1 cellular context compared by ENCODE assay signal in the genomic region with DNA sequence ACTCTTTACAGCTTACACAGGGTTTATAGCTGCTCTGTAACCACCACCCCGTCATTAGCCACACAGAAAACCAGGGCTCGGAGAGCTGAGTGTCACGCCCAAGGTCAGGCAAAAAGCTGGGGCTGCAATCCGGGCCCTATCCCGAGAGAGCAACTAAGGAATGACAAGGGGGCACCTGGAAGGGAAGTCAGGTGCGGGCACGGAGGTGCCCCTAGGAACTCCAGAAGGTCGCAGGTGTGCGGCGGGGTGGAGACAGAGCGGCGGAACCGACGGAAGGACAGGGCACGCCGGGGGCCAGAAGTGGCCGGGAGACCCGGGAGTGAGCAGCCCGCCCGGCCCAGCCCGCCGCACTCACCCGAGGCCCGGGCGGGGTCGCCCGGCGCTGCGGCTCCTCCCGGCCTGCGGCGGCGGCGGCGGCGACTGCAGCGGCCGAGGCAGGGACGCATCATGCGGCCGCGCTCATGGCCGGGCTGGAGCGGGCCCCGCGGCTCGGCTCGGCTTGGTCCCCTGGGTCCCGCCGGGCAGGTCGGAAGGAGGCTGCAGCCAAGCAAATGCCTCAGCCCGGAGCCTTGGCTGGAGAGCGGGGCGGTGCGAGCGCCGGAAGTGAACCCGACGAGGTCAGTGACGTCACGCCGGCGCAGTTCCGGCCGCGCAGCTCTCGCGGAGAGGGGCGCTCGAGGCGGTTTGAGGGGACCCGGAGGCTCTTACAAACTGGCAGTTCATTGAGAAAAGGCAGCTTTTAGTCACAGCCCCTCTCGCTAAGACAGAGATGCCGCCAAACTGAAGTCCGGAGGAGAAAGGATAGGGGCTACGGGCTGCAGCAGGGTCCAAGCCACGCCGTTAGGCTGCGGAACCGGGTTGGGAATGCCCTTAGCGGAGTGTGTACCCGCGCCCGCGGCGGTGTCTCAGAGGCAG.
TF ChIP-seq lines count a peak whose summit lies in the region.

A gene with protein sequence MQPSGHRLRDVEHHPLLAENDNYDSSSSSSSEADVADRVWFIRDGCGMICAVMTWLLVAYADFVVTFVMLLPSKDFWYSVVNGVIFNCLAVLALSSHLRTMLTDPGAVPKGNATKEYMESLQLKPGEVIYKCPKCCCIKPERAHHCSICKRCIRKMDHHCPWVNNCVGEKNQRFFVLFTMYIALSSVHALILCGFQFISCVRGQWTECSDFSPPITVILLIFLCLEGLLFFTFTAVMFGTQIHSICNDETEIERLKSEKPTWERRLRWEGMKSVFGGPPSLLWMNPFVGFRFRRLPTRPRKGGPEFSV (minus strand): TSS at position 605 of the 915 bp plus-strand sequence. CDS start 20,917 bp downstream, outside the sequence.

TF ChIP-seq in HEK293, 187 proteins besides CTCF, POLR2A, EP300 and RAD21 (continued from another document and continues in another):
- TF ChIP-seq TSHZ1 (tag by site-specific recombination; IDR thresholded peaks at IDR 0.05; ENCODE audit: borderline replicate concordance) = no peak
- TF ChIP-seq WT1 (tag by site-specific recombination; IDR thresholded peaks at IDR 0.05) = no peak
- TF ChIP-seq ZNF18 (tag by site-specific recombination; IDR thresholded peaks at IDR 0.05) = no peak
- no peak for TF ChIP-seq ZNF555 (tag by site-specific recombination; conservative IDR thresholded peaks at IDR 0.05)
- TF ChIP-seq, protein P1, sequence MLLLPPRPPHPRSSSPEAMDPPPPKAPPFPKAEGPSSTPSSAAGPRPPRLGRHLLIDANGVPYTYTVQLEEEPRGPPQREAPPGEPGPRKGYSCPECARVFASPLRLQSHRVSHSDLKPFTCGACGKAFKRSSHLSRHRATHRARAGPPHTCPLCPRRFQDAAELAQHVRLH (tag by site-specific recombination; IDR thresholded peaks at IDR 0.05) = 0 out of 2 replicates have a peak, but pooled peaks have one; percentile 13
- TF ChIP-seq ZNF292 (tag by site-specific recombination; IDR thresholded peaks at IDR 0.05; ENCODE audit: borderline replicate concordance, low read depth) = no peak
- TF ChIP-seq ZNF621 (tag by site-specific recombination; IDR thresholded peaks at IDR 0.05) = no peak
- no peak for TF ChIP-seq ZNF837 (tag by site-specific recombination; IDR thresholded peaks at IDR 0.05)
- no peak for TF ChIP-seq ZNF830 (tag by site-specific recombination; IDR thresholded peaks at IDR 0.05; ENCODE audit: low read depth)
- TF ChIP-seq EGR2 (tag by site-specific recombination; IDR thresholded peaks at IDR 0.05; ENCODE audit: low read depth) = no peak
- TF ChIP-seq, protein P2, sequence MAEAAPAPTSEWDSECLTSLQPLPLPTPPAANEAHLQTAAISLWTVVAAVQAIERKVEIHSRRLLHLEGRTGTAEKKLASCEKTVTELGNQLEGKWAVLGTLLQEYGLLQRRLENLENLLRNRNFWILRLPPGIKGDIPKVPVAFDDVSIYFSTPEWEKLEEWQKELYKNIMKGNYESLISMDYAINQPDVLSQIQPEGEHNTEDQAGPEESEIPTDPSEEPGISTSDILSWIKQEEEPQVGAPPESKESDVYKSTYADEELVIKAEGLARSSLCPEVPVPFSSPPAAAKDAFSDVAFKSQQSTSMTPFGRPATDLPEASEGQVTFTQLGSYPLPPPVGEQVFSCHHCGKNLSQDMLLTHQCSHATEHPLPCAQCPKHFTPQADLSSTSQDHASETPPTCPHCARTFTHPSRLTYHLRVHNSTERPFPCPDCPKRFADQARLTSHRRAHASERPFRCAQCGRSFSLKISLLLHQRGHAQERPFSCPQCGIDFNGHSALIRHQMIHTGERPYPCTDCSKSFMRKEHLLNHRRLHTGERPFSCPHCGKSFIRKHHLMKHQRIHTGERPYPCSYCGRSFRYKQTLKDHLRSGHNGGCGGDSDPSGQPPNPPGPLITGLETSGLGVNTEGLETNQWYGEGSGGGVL (tag by site-specific recombination; IDR thresholded peaks at IDR 0.05) = no peak
- TF ChIP-seq ZNF362 (tag by site-specific recombination; IDR thresholded peaks at IDR 0.05) = no peak
- no peak for TF ChIP-seq KLF10 (tag by site-specific recombination; IDR thresholded peaks at IDR 0.05)
- TF ChIP-seq, protein P3, sequence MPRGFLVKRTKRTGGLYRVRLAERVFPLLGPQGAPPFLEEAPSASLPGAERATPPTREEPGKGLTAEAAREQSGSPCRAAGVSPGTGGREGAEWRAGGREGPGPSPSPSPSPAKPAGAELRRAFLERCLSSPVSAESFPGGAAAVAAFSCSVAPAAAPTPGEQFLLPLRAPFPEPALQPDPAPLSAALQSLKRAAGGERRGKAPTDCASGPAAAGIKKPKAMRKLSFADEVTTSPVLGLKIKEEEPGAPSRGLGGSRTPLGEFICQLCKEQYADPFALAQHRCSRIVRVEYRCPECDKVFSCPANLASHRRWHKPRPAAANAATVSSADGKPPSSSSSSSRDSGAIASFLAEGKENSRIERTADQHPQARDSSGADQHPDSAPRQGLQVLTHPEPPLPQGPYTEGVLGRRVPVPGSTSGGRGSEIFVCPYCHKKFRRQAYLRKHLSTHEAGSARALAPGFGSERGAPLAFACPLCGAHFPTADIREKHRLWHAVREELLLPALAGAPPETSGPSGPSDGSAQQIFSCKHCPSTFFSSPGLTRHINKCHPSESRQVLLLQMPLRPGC (tag by site-specific recombination; IDR thresholded peaks at IDR 0.05) = no peak
- TF ChIP-seq ZBTB48 (tag by site-specific recombination; IDR thresholded peaks at IDR 0.05) = no peak
- no peak for TF ChIP-seq ZNF76 (tag by site-specific recombination; IDR thresholded peaks at IDR 0.05; ENCODE audit: borderline replicate concordance, low read depth)
- TF ChIP-seq GLI2 (tag by site-specific recombination; IDR thresholded peaks at IDR 0.05; ENCODE audit: borderline replicate concordance, low read depth) = no peak
- peak; percentile 32; the same call in 1 of the 2 replicates for TF ChIP-seq ZEB2 (tag by site-specific recombination; IDR thresholded peaks at IDR 0.05)
- TF ChIP-seq OVOL3 (tag by site-specific recombination; IDR thresholded peaks at IDR 0.05) = no peak
- no peak for TF ChIP-seq SCRT2 (tag by site-specific recombination; IDR thresholded peaks at IDR 0.05)
- TF ChIP-seq ZNF223 (tag by site-specific recombination; IDR thresholded peaks at IDR 0.05) = no peak
- no peak for TF ChIP-seq ZNF140 (tag by site-specific recombination; IDR thresholded peaks at IDR 0.05)
- no peak for TF ChIP-seq ZNF350 (tag by site-specific recombination; IDR thresholded peaks at IDR 0.05)
- TF ChIP-seq, protein P4, sequence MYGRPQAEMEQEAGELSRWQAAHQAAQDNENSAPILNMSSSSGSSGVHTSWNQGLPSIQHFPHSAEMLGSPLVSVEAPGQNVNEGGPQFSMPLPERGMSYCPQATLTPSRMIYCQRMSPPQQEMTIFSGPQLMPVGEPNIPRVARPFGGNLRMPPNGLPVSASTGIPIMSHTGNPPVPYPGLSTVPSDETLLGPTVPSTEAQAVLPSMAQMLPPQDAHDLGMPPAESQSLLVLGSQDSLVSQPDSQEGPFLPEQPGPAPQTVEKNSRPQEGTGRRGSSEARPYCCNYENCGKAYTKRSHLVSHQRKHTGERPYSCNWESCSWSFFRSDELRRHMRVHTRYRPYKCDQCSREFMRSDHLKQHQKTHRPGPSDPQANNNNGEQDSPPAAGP (tag by site-specific recombination; IDR thresholded peaks at IDR 0.05) = no peak
- TF ChIP-seq SP7 (tag by site-specific recombination; IDR thresholded peaks at IDR 0.05) = peak; percentile 31
- TF ChIP-seq ZNF623 (tag by site-specific recombination; IDR thresholded peaks at IDR 0.05) = no peak
- TF ChIP-seq ZNF560 (tag by site-specific recombination; IDR thresholded peaks at IDR 0.05; ENCODE audit: borderline replicate concordance) = no peak
- no peak for TF ChIP-seq ZNF202 (tag by site-specific recombination; IDR thresholded peaks at IDR 0.05; ENCODE audit: borderline replicate concordance)
- peak; percentile 83 for TF ChIP-seq ZXDB (tag by site-specific recombination; IDR thresholded peaks at IDR 0.05)
- TF ChIP-seq MZF1 (tag by site-specific recombination; IDR thresholded peaks at IDR 0.05; ENCODE audit: borderline replicate concordance) = no peak
- peak; percentile 96 for TF ChIP-seq ZBTB20 (tag by site-specific recombination; IDR thresholded peaks at IDR 0.05)
- no peak for TF ChIP-seq YY1 (tag by site-specific recombination; IDR thresholded peaks at IDR 0.05)
- no peak for TF ChIP-seq ZNF404 (tag by site-specific recombination; IDR thresholded peaks at IDR 0.05)
- TF ChIP-seq GFI1B (tag by site-specific recombination; IDR thresholded peaks at IDR 0.05) = no peak
- TF ChIP-seq HIC1 (tag by site-specific recombination; IDR thresholded peaks at IDR 0.05) = no peak
- TF ChIP-seq, protein P5, sequence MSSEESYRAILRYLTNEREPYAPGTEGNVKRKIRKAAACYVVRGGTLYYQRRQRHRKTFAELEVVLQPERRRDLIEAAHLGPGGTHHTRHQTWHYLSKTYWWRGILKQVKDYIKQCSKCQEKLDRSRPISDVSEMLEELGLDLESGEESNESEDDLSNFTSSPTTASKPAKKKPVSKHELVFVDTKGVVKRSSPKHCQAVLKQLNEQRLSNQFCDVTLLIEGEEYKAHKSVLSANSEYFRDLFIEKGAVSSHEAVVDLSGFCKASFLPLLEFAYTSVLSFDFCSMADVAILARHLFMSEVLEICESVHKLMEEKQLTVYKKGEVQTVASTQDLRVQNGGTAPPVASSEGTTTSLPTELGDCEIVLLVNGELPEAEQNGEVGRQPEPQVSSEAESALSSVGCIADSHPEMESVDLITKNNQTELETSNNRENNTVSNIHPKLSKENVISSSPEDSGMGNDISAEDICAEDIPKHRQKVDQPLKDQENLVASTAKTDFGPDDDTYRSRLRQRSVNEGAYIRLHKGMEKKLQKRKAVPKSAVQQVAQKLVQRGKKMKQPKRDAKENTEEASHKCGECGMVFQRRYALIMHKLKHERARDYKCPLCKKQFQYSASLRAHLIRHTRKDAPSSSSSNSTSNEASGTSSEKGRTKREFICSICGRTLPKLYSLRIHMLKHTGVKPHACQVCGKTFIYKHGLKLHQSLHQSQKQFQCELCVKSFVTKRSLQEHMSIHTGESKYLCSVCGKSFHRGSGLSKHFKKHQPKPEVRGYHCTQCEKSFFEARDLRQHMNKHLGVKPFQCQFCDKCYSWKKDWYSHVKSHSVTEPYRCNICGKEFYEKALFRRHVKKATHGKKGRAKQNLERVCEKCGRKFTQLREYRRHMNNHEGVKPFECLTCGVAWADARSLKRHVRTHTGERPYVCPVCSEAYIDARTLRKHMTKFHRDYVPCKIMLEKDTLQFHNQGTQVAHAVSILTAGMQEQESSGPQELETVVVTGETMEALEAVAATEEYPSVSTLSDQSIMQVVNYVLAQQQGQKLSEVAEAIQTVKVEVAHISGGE (tag by site-specific recombination; conservative IDR thresholded peaks at IDR 0.05; ENCODE audit: low read depth) = peak; percentile 87
- no peak for TF ChIP-seq ZNF10 (tag by site-specific recombination; IDR thresholded peaks at IDR 0.05)
- TF ChIP-seq ZNF792 (tag by site-specific recombination; IDR thresholded peaks at IDR 0.05) = no peak
- TF ChIP-seq ZNF169 (tag by site-specific recombination; IDR thresholded peaks at IDR 0.05) = no peak
